26 cellular contexts compared by ENCODE assay signal in the genomic region with DNA sequence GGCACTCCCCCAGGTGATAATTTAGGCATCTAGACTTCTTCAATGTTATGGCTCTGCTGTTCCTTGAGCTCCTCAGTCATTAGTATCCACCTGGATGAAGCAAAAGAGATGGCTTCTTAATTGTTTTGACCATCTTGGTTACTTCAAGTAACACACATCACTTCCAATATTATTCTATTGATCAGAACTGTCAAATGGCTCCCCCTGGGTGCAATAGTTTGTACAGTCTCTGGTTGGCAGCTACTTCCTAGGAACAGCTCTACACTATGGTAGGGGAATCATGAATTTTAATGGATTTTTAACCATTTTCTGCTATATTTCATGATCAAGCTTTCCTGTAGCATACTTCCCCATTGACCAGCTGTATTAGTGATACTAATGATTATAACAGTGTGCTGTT.
DNase-seq lines count a peak whose midpoint lies in the region; ATAC-seq and TF ChIP-seq lines count a peak whose summit lies in the region.
"Had no signal": no experiment of that assay in that cellular context is flagged by ENCODE, and none has a peak within 500 bp of the region (broad histone marks: within the 10 kb centered on the region; RNA-seq: fewer than 3 reads in every experiment).

No MANE protein-coding gene starts in this region.

- no peaks in the 10 kb centered on the region for H3K9me3 Mint-ChIP-seq in GM23338
- H3K9me3 Mint-ChIP-seq: activated CD4-positive, alpha-beta memory T cell treated with anti-CD3 and anti-CD28 coated beads, Interleukin-2, amount 10 ng/mL, durations not matched to agents 7 days and 5 days; activated naive CD4-positive, alpha-beta T cell treated with anti-CD3 and anti-CD28 coated beads, Interleukin-2, amount 50 U/mL, for 72 hours; activated T-helper 2 cell treated with anti-CD3 and anti-CD28 coated beads, Interferon-gamma antibody, Interleukin-2, Interleukin-4, amounts not matched to agents 10 μg/mL and 5 μg/mL and 100 μg/mL, durations not matched to agents 14 hours and 24 hours and 36 hours; effector memory CD8-positive, alpha-beta T cell; stimulated activated naive CD8-positive, alpha-beta T cell treated with anti-CD3 and anti-CD28 coated beads, Interleukin-15, amount 100 ng/mL, for 72 hours; T-cell had no signal

- H2AFZ ChIP-seq in GM23338 (no peak overlapping the region), PC-9 (no peak overlapping the region)

- H4K20me1 ChIP-seq in GM23338 (replicated peaks; ENCODE audit: insufficient read depth), result no peaks in the 10 kb centered on the region
- H4K20me1 ChIP-seq in PC-9 (ENCODE audit: insufficient read depth), result no peaks in the 10 kb centered on the region

- H3K9me2 ChIP-seq in GM23338 (ENCODE audit: insufficient read depth) (no peaks in the 10 kb centered on the region), PC-9 (ENCODE audit: insufficient read depth) (no peaks in the 10 kb centered on the region)

- H3K4me3 ChIP-seq in BE2C (ENCODE audit: low read depth, low read length) (no peak overlapping the region), GM23338 (no peak overlapping the region), PC-9 (no peak overlapping the region), suprapubic skin (no peak overlapping the region)
- H3K4me3 ChIP-seq: coronary artery, esophagus muscularis mucosa, gastrocnemius medialis, prostate gland, tibial artery had no signal

- H3K9me3 ChIP-seq in BE2C (no peaks in the 10 kb centered on the region), PC-9 (ENCODE audit: insufficient read depth, low read depth) (no peaks in the 10 kb centered on the region), suprapubic skin (no peaks in the 10 kb centered on the region)
- H3K9me3 ChIP-seq: esophagus muscularis mucosa, gastrocnemius medialis, prostate gland, tibial artery had no signal

- H3F3A ChIP-seq in GM23338 (replicated peaks; ENCODE audit: low read depth), result no peaks in the 10 kb centered on the region
- no peaks in the 10 kb centered on the region for H3F3A ChIP-seq in PC-9 (ENCODE audit: insufficient read depth, low read depth)

- TF ChIP-seq CTCF in BE2C (IDR thresholded peaks at IDR 0.05; ENCODE audit: low read depth, low read length), result peak; percentile 44
- peak; percentile 35 to 45; a peak in 3 of 4 replicates for TF ChIP-seq CTCF in GM23338 (conservative IDR thresholded peaks at IDR 0.05; ENCODE audit: low read depth in 2 of 2)
- TF ChIP-seq CTCF in PC-9 (conservative IDR thresholded peaks at IDR 0.05), result 0 out of 2 replicates have a peak, but pooled peaks have one; percentile 14
- TF ChIP-seq CTCF in foreskin keratinocyte (conservative IDR thresholded peaks at IDR 0.05), result peak; percentile 9
- no peak for TF ChIP-seq CTCF in suprapubic skin (IDR thresholded peaks at IDR 0.05)

- H3K4me3 Mint-ChIP-seq in GM23338, result no peak overlapping the region
- H3K4me3 Mint-ChIP-seq: activated CD4-positive, alpha-beta memory T cell treated with anti-CD3 and anti-CD28 coated beads, Interleukin-2, amount 10 ng/mL, durations not matched to agents 7 days and 5 days; CD14-positive monocyte; effector memory CD8-positive, alpha-beta T cell; stimulated activated naive CD8-positive, alpha-beta T cell treated with anti-CD3 and anti-CD28 coated beads, Interleukin-15, amount 100 ng/mL, for 72 hours; T-cell had no signal

- no peak overlapping the region for H3K27ac ChIP-seq in GM23338 (ENCODE audit: low read depth)
- no peak overlapping the region for H3K27ac ChIP-seq in PC-9
- H3K27ac ChIP-seq in foreskin keratinocyte, result no peak overlapping the region
- H3K27ac ChIP-seq in suprapubic skin, result no peak overlapping the region
- H3K27ac ChIP-seq: coronary artery, esophagus muscularis mucosa, gastrocnemius medialis, HL-60, prostate gland, tibial artery had no signal

- H3K36me3 ChIP-seq in BE2C, result no peaks in the 10 kb centered on the region
- H3K36me3 ChIP-seq in GM23338 (ENCODE audit: insufficient read depth), result no peaks in the 10 kb centered on the region
- H3K36me3 ChIP-seq in PC-9 (ENCODE audit: low read depth), result no peaks in the 10 kb centered on the region
- no peaks in the 10 kb centered on the region for H3K36me3 ChIP-seq in suprapubic skin
- H3K36me3 ChIP-seq: esophagus muscularis mucosa, gastrocnemius medialis, prostate gland, tibial artery had no signal

- H3K27me3 ChIP-seq in BE2C (no peaks in the 10 kb centered on the region), GM23338 (ENCODE audit: insufficient read depth) (no peaks in the 10 kb centered on the region), PC-9 (ENCODE audit: insufficient read depth, low read depth) (no peaks in the 10 kb centered on the region), foreskin keratinocyte (no peaks in the 10 kb centered on the region), suprapubic skin (no peaks in the 10 kb centered on the region)
- H3K27me3 ChIP-seq: esophagus muscularis mucosa, gastrocnemius medialis, tibial artery had no signal

- no TSS peak for BruUV-seq in PC-9 (replicated peaks; lab: Mats Ljungman, UMichigan)

- intact Hi-C loops in PC-9 (cut with micrococcal nuclease; ENCODE audit: unreplicated experiment), result no loop called here

- no peak for ATAC-seq in GM23338
- ATAC-seq in foreskin keratinocyte, result no peak
- ATAC-seq: activated CD4-positive, CD25-positive, alpha-beta regulatory T cell treated with anti-CD3 and anti-CD28 coated beads, Interleukin-2, amount 50 U/mL, for 24 hours; activated naive CD4-positive, alpha-beta T cell treated with anti-CD3 and anti-CD28 coated beads, Interleukin-2, amount 50 U/mL, for 72 hours; effector memory CD8-positive, alpha-beta T cell; gastrocnemius medialis; stimulated activated naive CD8-positive, alpha-beta T cell treated with anti-CD3 and anti-CD28 coated beads, Interleukin-15, amount 100 ng/mL, for 72 hours; T-cell had no signal

- no peaks in the 10 kb centered on the region for H3K4me1 ChIP-seq in BE2C
- no peaks in the 10 kb centered on the region for H3K4me1 ChIP-seq in GM23338 (ENCODE audit: insufficient read depth)
- H3K4me1 ChIP-seq in PC-9 (replicated peaks; ENCODE audit: insufficient read depth), result no peaks in the 10 kb centered on the region
- H3K4me1 ChIP-seq in foreskin keratinocyte, result no peaks in the 10 kb centered on the region
- no peaks in the 10 kb centered on the region for H3K4me1 ChIP-seq in suprapubic skin
- H3K4me1 ChIP-seq: esophagus muscularis mucosa, gastrocnemius medialis, prostate gland, tibial artery had no signal

- H3K79me2 ChIP-seq in GM23338 (replicated peaks; ENCODE audit: insufficient read depth) (no peaks in the 10 kb centered on the region), PC-9 (ENCODE audit: low read depth) (no peaks in the 10 kb centered on the region)

- DNase-seq in BE2C (peak; percentile 9), GM23338 (ENCODE audit: low spot score) (peak; percentile 11), PC-9 (no peak), foreskin keratinocyte (no peak), suprapubic skin (ENCODE audit: low spot score in 2 of 2) (no peak)
- DNase-seq in activated naive CD4-positive, alpha-beta T cell treated with anti-CD3 and anti-CD28 coated beads, Interleukin-2, amount 50 U/mL, for 16 hours, result no peak
- no peak for DNase-seq in stimulated activated CD8-positive, alpha-beta memory T cell treated with anti-CD3 and anti-CD28 coated beads, Interleukin-4, amount 100 ng/mL, for 48 hours
- no peak for DNase-seq in stimulated activated CD4-positive, alpha-beta T cell treated with anti-CD3 and anti-CD28 coated beads, Interleukin-4, amount 100 ng/mL, for 24 hours
- DNase-seq: activated CD4-positive, alpha-beta memory T cell treated with anti-CD3 and anti-CD28 coated beads, Interleukin-2, amount 10 ng/mL, durations not matched to agents 7 days and 5 days; effector memory CD8-positive, alpha-beta T cell; gastrocnemius medialis; hippocampal formation; Kasumi-1; MV-4-11; NCI-H146; stimulated activated naive CD8-positive, alpha-beta T cell treated with anti-CD3 and anti-CD28 coated beads, Interleukin-15, amount 100 ng/mL, for 72 hours; T-cell; tibial artery had no signal

- H3K4me2 ChIP-seq in GM23338, result no peak overlapping the region
- no peak overlapping the region for H3K4me2 ChIP-seq in PC-9

- no peaks in the 10 kb centered on the region for H3K36me3 Mint-ChIP-seq in GM23338 (ENCODE audit: low read depth)
- H3K36me3 Mint-ChIP-seq: activated naive CD4-positive, alpha-beta T cell treated with anti-CD3 and anti-CD28 coated beads, Interleukin-2, amount 50 U/mL, for 72 hours; CD14-positive monocyte; T-cell had no signal

- no peaks in the 10 kb centered on the region for H3K4me1 Mint-ChIP-seq in GM23338
- H3K4me1 Mint-ChIP-seq: activated CD4-positive, alpha-beta memory T cell treated with anti-CD3 and anti-CD28 coated beads, Interleukin-2, amount 10 ng/mL, durations not matched to agents 7 days and 5 days; CD14-positive monocyte; stimulated activated naive CD8-positive, alpha-beta T cell treated with anti-CD3 and anti-CD28 coated beads, Interleukin-15, amount 100 ng/mL, for 72 hours; T-cell had no signal

- TF ChIP-seq EP300 in suprapubic skin (IDR thresholded peaks at IDR 0.05), result no peak

- POLR2A ChIA-PET in PC-9 (lab: Charles Lee; ENCODE audit: unreplicated experiment), result no interaction called here

- no peak overlapping the region for H3K27ac Mint-ChIP-seq in GM23338
- H3K27ac Mint-ChIP-seq: activated CD4-positive, alpha-beta memory T cell treated with anti-CD3 and anti-CD28 coated beads, Interleukin-2, amount 10 ng/mL, durations not matched to agents 7 days and 5 days; activated naive CD4-positive, alpha-beta T cell treated with anti-CD3 and anti-CD28 coated beads, Interleukin-2, amount 50 U/mL, for 72 hours; activated T-helper 2 cell treated with anti-CD3 and anti-CD28 coated beads, Interferon-gamma antibody, Interleukin-2, Interleukin-4, amounts not matched to agents 10 μg/mL and 5 μg/mL and 100 μg/mL, durations not matched to agents 14 hours and 24 hours and 36 hours; CD14-positive monocyte; effector memory CD8-positive, alpha-beta T cell; stimulated activated naive CD8-positive, alpha-beta T cell treated with anti-CD3 and anti-CD28 coated beads, Interleukin-15, amount 100 ng/mL, for 72 hours; T-cell had no signal

- H3K27me3 Mint-ChIP-seq in GM23338 (ENCODE audit: insufficient read depth, low read depth, poor library complexity), result peaks cover 2% of the 10 kb centered on the region

- CTCF ChIA-PET in PC-9 (lab: Charles Lee), result no interaction called here

- no peak for TF ChIP-seq POLR2A in suprapubic skin (IDR thresholded peaks at IDR 0.05)

TF ChIP-seq in GM23338, 12 proteins besides CTCF, POLR2A, EP300 and RAD21 (continues in another document):
- TF ChIP-seq ZNF331 (CRISPR knock-in tag; IDR thresholded peaks at IDR 0.05; ENCODE audit: low read depth), result no peak
- no peak for TF ChIP-seq NANOG (IDR thresholded peaks at IDR 0.05; ENCODE audit: borderline replicate concordance)

Comparison
In these comparisons a context has a peak if more than half of its experiments do, and no peak if none do; other contexts are left out.
1. DNase-seq: peak in BE2C (single experiment) and GM23338 (single experiment); none in PC-9 (0 of 2), foreskin keratinocyte (0 of 2), activated naive CD4-positive, alpha-beta T cell treated with anti-CD3 and anti-CD28 coated beads, Interleukin-2, amount 50 U/mL, for 16 hours (single experiment), stimulated activated CD8-positive, alpha-beta memory T cell treated with anti-CD3 and anti-CD28 coated beads, Interleukin-4, amount 100 ng/mL, for 48 hours (single experiment), stimulated activated CD4-positive, alpha-beta T cell treated with anti-CD3 and anti-CD28 coated beads, Interleukin-4, amount 100 ng/mL, for 24 hours (single experiment) and suprapubic skin (0 of 2).
2. CTCF ChIP-seq: peak in BE2C (single experiment), GM23338 (2 of 2), PC-9 (single experiment) and foreskin keratinocyte (single experiment); none in suprapubic skin (0 of 2).